Comparison of ENCODE assay signal across 27 cellular contexts in the genomic region with DNA sequence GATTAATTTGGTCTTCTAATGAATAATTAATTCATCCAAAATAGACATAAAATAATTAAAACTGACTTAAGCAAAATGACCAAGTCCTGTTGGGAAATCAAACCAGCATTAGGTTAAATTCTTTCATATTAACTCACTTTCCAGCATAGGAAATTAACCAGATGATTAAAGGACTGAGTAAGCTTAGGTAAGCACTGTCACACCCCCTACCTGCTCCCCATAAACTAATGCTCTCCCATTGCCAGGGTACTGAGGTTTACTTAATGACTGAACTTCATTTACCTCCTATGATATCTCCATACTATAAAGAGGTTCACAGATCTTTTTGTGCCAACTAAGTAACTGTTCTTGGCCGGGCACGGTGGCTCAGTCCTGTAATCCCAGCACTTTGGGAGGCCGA. TPM values are rescaled to one million over a fixed set of nuclear protein-coding genes. Genes with fewer than 3 reads are reported as not detected.
"Had no signal": no experiment of that assay in that cellular context is flagged by ENCODE, and none has a peak within 500 bp of the region (broad histone marks: within the 10 kb centered on the region; RNA-seq: fewer than 3 reads in every experiment).

No MANE protein-coding gene starts in this region.

- FAIRE-seq: colon, endometrium, islet of Langerhans, keratinocyte had no signal

- H3K4me1 ChIP-seq: esophagus muscularis mucosa, gastrocnemius medialis, left lung, lower lobe of right lung had no signal

- H3K36me3 ChIP-seq: gastrocnemius medialis had no signal

- H3K27me3 ChIP-seq: dorsolateral prefrontal cortex, esophagus muscularis mucosa, gastrocnemius medialis, heart right ventricle, left lung had no signal

- H3K4me3 ChIP-seq: coronary artery, dorsolateral prefrontal cortex, esophagus muscularis mucosa, gastrocnemius medialis, heart right ventricle, left lung, lower lobe of right lung had no signal

- H3K4me3 Mint-ChIP-seq: effector memory CD8-positive, alpha-beta T cell; endodermal cell; memory B cell; naive thymus-derived CD4-positive, alpha-beta T cell had no signal

- H3K27ac Mint-ChIP-seq: effector memory CD8-positive, alpha-beta T cell; endodermal cell; memory B cell; naive thymus-derived CD4-positive, alpha-beta T cell had no signal

- ATAC-seq: effector memory CD8-positive, alpha-beta T cell; gastrocnemius medialis; heart right ventricle; left cardiac atrium; left lung; left ventricle myocardium superior; lower lobe of right lung; naive thymus-derived CD4-positive, alpha-beta T cell had no signal

- H3K36me3 Mint-ChIP-seq: memory B cell; naive thymus-derived CD4-positive, alpha-beta T cell had no signal

- H3K27me3 Mint-ChIP-seq: effector memory CD8-positive, alpha-beta T cell; memory B cell; naive thymus-derived CD4-positive, alpha-beta T cell had no signal

- H3K27ac ChIP-seq: coronary artery, dorsolateral prefrontal cortex, esophagus muscularis mucosa, gastrocnemius medialis, heart right ventricle, left lung, lower lobe of right lung had no signal

- H3K4me1 Mint-ChIP-seq: endodermal cell; memory B cell; naive thymus-derived CD4-positive, alpha-beta T cell had no signal

- H3K9me3 Mint-ChIP-seq: endodermal cell had no signal

- H3K9me3 ChIP-seq: esophagus muscularis mucosa, gastrocnemius medialis, heart right ventricle, left lung, lower lobe of right lung had no signal

- DNase-seq: dermis blood vessel endothelial cell; dorsolateral prefrontal cortex; effector CD8-positive, alpha-beta T cell; effector memory CD8-positive, alpha-beta T cell; endodermal cell; erythroblast; foreskin melanocyte; gastrocnemius medialis; glutamatergic neuron; head of caudate nucleus; heart right ventricle; hippocampal formation; left cardiac atrium; left lung; left ventricle myocardium superior; lower lobe of right lung; mesendoderm; midbrain; naive thymus-derived CD4-positive, alpha-beta T cell had no signal

RNA-seq across cellular contexts. Expression of a gene that starts 13.7 kb away (rescaled TPM):
- polyA plus RNA-seq: fibroblast of lung; naive thymus-derived CD4-positive, alpha-beta T cell had no signal

RNA-seq across cellular contexts. Expression of a gene that starts 46.0 kb away (rescaled TPM):
- total RNA-seq: naive thymus-derived CD4-positive, alpha-beta T cell had no signal
- polyA plus RNA-seq: naive thymus-derived CD4-positive, alpha-beta T cell had no signal
